Comparison of ENCODE assay signal across 8 cellular contexts in genomic region chr1:7902478-7903084, GRCh38. TPM values are rescaled to one million over a fixed set of nuclear protein-coding genes. Genes with fewer than 3 reads are reported as not detected.
DNase-seq lines count a peak whose midpoint lies in the region; ATAC-seq and TF ChIP-seq lines count a peak whose summit lies in the region.

No MANE protein-coding gene starts in this region.

- no peaks in the 10 kb centered on the region for H3K9me3 Mint-ChIP-seq in T-cell

- peak; percentile 61 to 75 (median 70) for TF ChIP-seq CTCF in adrenal gland (IDR thresholded peaks at IDR 0.05)

- H3K9me3 ChIP-seq in adrenal gland (replicated peaks in 1 of 3), result no peaks in the 10 kb centered on the region

- H3K36me3 ChIP-seq in adrenal gland (replicated peaks in 1 of 2) (no peaks in the 10 kb centered on the region), rectal smooth muscle tissue (ENCODE audit: control insufficient read depth, insufficient read depth, low read length) (no peaks in the 10 kb centered on the region)

- WGBS in adrenal gland, 4 donors, result 20 to 23% (median 21%) methylated on average over 18 to 21 of the region's 21 CpGs

- peaks cover 0 to 33% (median 4%) of the 10 kb centered on the region in 3 donors for H3K4me1 Mint-ChIP-seq in T-cell

- peaks cover 8% of the 10 kb centered on the region for H3K36me3 Mint-ChIP-seq in T-cell

- POLR2A ChIA-PET in T-cell (lab: Charles Lee), result no interaction called here

- DNase-seq in GM04504 (ENCODE audit: low read depth), result peak; percentile 40
- DNase-seq in NCI-H1436 treated with DMSO at 0.1 percent for 48 hours (lab: John Stamatoyannopoulos, UW), result peak; percentile 34
- DNase-seq in T-cell, result peak in 32 of 34 experiments; percentile 7 to 55 (median 36)
- peak; percentile 55 to 82 (median 72) for DNase-seq in adrenal gland
- DNase-seq in left cardiac atrium, result peak; percentile 51

- H3K27ac Mint-ChIP-seq in T-cell, result no peak overlapping the region

- intact Hi-C loops in adrenal gland (cut with DNase I) (loop anchor here (5.0 to 10.0 kb wide), 2 partner anchors 88 to 235 kb away; no protein-coding TSS in a partner anchor), left cardiac atrium (cut with DNase I) (loop anchor here (5.0 to 10.0 kb wide), 3 partner anchors 95 to 238 kb away; no protein-coding TSS in a partner anchor)

- H3K27me3 ChIP-seq in adrenal gland, result no peaks in the 10 kb centered on the region
- H3K27me3 ChIP-seq in rectal smooth muscle tissue (ENCODE audit: control insufficient read depth, insufficient read depth, low read length), result no peaks in the 10 kb centered on the region

- H3K27ac ChIP-seq in adrenal gland (no peak overlapping the region), rectal smooth muscle tissue (ENCODE audit: low read depth, low read length) (no peak overlapping the region)

- H3K9ac ChIP-seq in rectal smooth muscle tissue (ENCODE audit: low read length), result no peak overlapping the region

- H3K4me3 Mint-ChIP-seq in T-cell, result peak overlapping the region; percentile 57 to 63 (median 58)

- no peak overlapping the region for H3K4me3 ChIP-seq in adrenal gland
- H3K4me3 ChIP-seq in rectal smooth muscle tissue (ENCODE audit: low read length), result peak overlapping the region; percentile 55

- no peak for TF ChIP-seq POLR2A in adrenal gland (IDR thresholded peaks at IDR 0.05)

- CTCF ChIA-PET in T-cell (lab: Charles Lee), result interaction anchor here (0.6 to 0.7 kb wide), 4 partner anchors 12 to 253 kb away, joined by 3 to 5 read pairs (median 3); no protein-coding TSS in a partner anchor

- H3K4me1 ChIP-seq in adrenal gland (replicated peaks in 1 of 2) (no peaks in the 10 kb centered on the region), rectal smooth muscle tissue (ENCODE audit: control insufficient read depth, insufficient read depth, low read length) (no peaks in the 10 kb centered on the region)

- H3K27me3 Mint-ChIP-seq in T-cell, result no peaks in the 10 kb centered on the region

- ATAC-seq in T-cell (replicated peaks in 1 of 4) (peak; percentile 60 to 78 (median 68)), left cardiac atrium (peak; percentile 81 to 95), GM21423 (IDR thresholded peaks at IDR 0.05; ENCODE audit: unreplicated experiment) (no peak), HG02759 (IDR thresholded peaks at IDR 0.05; ENCODE audit: unreplicated experiment) (no peak)

RNA-seq across cellular contexts. Expression of gene TNFRSF9, which starts 38.1 kb away (rescaled TPM):
- total RNA-seq in T-cell (1 to 10 TPM in 1 of 5 donors, under 1 TPM in 4; 0.59 to 4.3 (median 0.88) TPM), adrenal gland (under 1 TPM in 4 of 8 donors, not detected in 4; 0.11 to 0.83 (median 0.51) TPM), left cardiac atrium (under 1 TPM; 0.08 to 0.09 TPM)
- polyA plus RNA-seq in adrenal gland, result under 1 TPM; 0.03 to 0.15 (median 0.08) TPM

RNA-seq across cellular contexts. Expression of gene UTS2, which starts 49.7 kb away (rescaled TPM):
- total RNA-seq in T-cell, result 10 to 100 TPM in 1 of 5 donors, 1 to 10 TPM in 2, under 1 TPM in 2; 0.58 to 11.6 (median 1.3) TPM
- 1 to 10 TPM in 1 of 8 donors, under 1 TPM in 2, not detected in 5; 0.65 to 7.1 (median 0.72) TPM for total RNA-seq in adrenal gland
- 1 to 10 TPM in 2 of 3 donors, not detected in 1; 6.6 to 6.8 TPM for polyA plus RNA-seq in adrenal gland
- not detected for total RNA-seq in left cardiac atrium

RNA-seq across cellular contexts. Expression of gene PARK7, which starts 58.9 kb away (rescaled TPM):
- total RNA-seq in T-cell, result 100 to 1,000 TPM; 103 to 125 (median 116) TPM
- 100 to 1,000 TPM; 266 to 478 (median 362) TPM for total RNA-seq in adrenal gland
- polyA plus RNA-seq in adrenal gland, result 100 to 1,000 TPM; 274 to 697 (median 537) TPM
- 100 to 1,000 TPM; 284 to 328 TPM for total RNA-seq in left cardiac atrium

Comparison
In these comparisons a context has a peak if more than half of its experiments do, and no peak if none do; other contexts are left out.
1. ATAC-seq: peak in T-cell (4 of 4) and left cardiac atrium (2 of 2); none in GM21423 (single experiment) and HG02759 (single experiment).
2. Peak in every context shown above with its lines, with median percentiles within 50 percentile points of each other: DNase-seq.